ENCODE assay signal across 8 cellular contexts in genomic region chr19:737591-738093, GRCh38. TPM values are rescaled to one million over a fixed set of nuclear protein-coding genes. Genes with fewer than 3 reads are reported as not detected.
DNase-seq lines count a peak whose midpoint lies in the region; ATAC-seq and TF ChIP-seq lines count a peak whose summit lies in the region.

No MANE protein-coding gene starts in this region.

- intact Hi-C loops in psoas muscle (cut with DNase I) = loop anchor here in 1 of 2 donors (10.0 kb wide), 1 partner anchor 153 kb away; the partner anchor contains the start of gene HCN2

- no peaks in the 10 kb centered on the region for H3K36me3 ChIP-seq in psoas muscle (ENCODE audit: insufficient read depth in 1 of 2, low read depth in 1 of 2)
- H3K36me3 ChIP-seq in suprapubic skin = peaks cover 20% of the 10 kb centered on the region

- TF ChIP-seq EP300 in suprapubic skin (IDR thresholded peaks at IDR 0.05) = no peak

- peak; percentile 18 for DNase-seq in NCI-H82 treated with DMSO at 0.1 percent for 48 hours (lab: John Stamatoyannopoulos, UW; ENCODE audit: unreplicated experiment)
- DNase-seq in activated T-cell treated with anti-CD3 and anti-CD28 coated beads, Interleukin-2, amount 50 U/mL, for 1 hour = peak; percentile 64
- peak in 1 of 2 donors; percentile 49 for DNase-seq in foreskin fibroblast
- peak in 1 of 2 donors; percentile 51 for DNase-seq in psoas muscle
- no peak for DNase-seq in suprapubic skin (ENCODE audit: low spot score in 2 of 2)
- DNase-seq in NCI-H446 treated with DMSO at 0.1 percent for 48 hours (lab: John Stamatoyannopoulos, UW) = no peak

- H3K4me3 ChIP-seq in GM12875 (ENCODE audit: low read depth, low read length) (no peak overlapping the region), foreskin fibroblast (ENCODE audit: low read depth in 1 of 2, low read length in 2 of 2) (no peak overlapping the region), psoas muscle (no peak overlapping the region), suprapubic skin (no peak overlapping the region)

- no peaks in the 10 kb centered on the region for H3K9me3 ChIP-seq in psoas muscle
- H3K9me3 ChIP-seq in suprapubic skin = no peaks in the 10 kb centered on the region

- peak; percentile 77 for TF ChIP-seq CTCF in GM12875 (IDR thresholded peaks at IDR 0.05; ENCODE audit: borderline replicate concordance, insufficient read depth, low read depth, low read length)
- peak; percentile 55 for TF ChIP-seq CTCF in foreskin fibroblast (IDR thresholded peaks at IDR 0.05; ENCODE audit: low read depth, low read length)
- TF ChIP-seq CTCF in psoas muscle (IDR thresholded peaks at IDR 0.05) = peak; percentile 43
- TF ChIP-seq CTCF in suprapubic skin (IDR thresholded peaks at IDR 0.05) = peak in 1 of 2 donors; percentile 54

- ATAC-seq in psoas muscle (peak in 3 of 4 donors; percentile 61 to 67 (median 66)), GM18505 (IDR thresholded peaks at IDR 0.05; ENCODE audit: unreplicated experiment) (no peak)

- peaks cover 0 to 11% (median 4%) of the 10 kb centered on the region in 3 donors for H3K27me3 ChIP-seq in psoas muscle (ENCODE audit: insufficient read depth in 3 of 3, low read length in 2 of 3)
- no peaks in the 10 kb centered on the region for H3K27me3 ChIP-seq in suprapubic skin

- 38 to 40% (median 39%) methylated on average over 21 to 22 of the region's 22 CpGs for WGBS in psoas muscle, 3 donors
- WGBS in suprapubic skin = 40% methylated on average over 22 of the region's 22 CpGs

- H3K4me1 ChIP-seq in psoas muscle = no peaks in the 10 kb centered on the region
- H3K4me1 ChIP-seq in suprapubic skin = no peaks in the 10 kb centered on the region

- TF ChIP-seq POLR2A in suprapubic skin (IDR thresholded peaks at IDR 0.05) (no peak), GM18505 (IDR thresholded peaks at IDR 0.05; ENCODE audit: borderline replicate concordance, extremely low read depth, insufficient read depth, insufficient read length) (no peak)

- H3K27ac ChIP-seq in psoas muscle (no peak overlapping the region), suprapubic skin (no peak overlapping the region)

RNA-seq across cellular contexts. Expression of gene MISP, which starts 13.3 kb away (rescaled TPM):
- total RNA-seq in psoas muscle (under 1 TPM in 1 of 4 donors, not detected in 3; 0.08 TPM), suprapubic skin (1 to 10 TPM in 2 of 4 donors, under 1 TPM in 1, not detected in 1; 0.60 to 6.5 (median 2.0) TPM)
- polyA plus RNA-seq in psoas muscle = under 1 TPM in 2 of 3 donors, not detected in 1; 0.09 to 0.13 TPM

RNA-seq across cellular contexts. Expression of gene PALM, which starts 28.9 kb away (rescaled TPM):
- total RNA-seq in psoas muscle (10 to 100 TPM in 2 of 4 donors, 1 to 10 TPM in 2; 9.3 to 17.9 (median 10.9) TPM), suprapubic skin (10 to 100 TPM; 19.4 to 45.4 (median 24.2) TPM)
- 1 to 10 TPM; 4.9 to 9.6 (median 6.8) TPM for polyA plus RNA-seq in psoas muscle

RNA-seq across cellular contexts. Expression of gene PRSS57, which starts 42.4 kb away (rescaled TPM):
- under 1 TPM in 1 of 4 donors, not detected in 3; 0.25 TPM for total RNA-seq in psoas muscle
- polyA plus RNA-seq in psoas muscle = under 1 TPM in 1 of 3 donors, not detected in 2; 0.05 TPM
- total RNA-seq in suprapubic skin = not detected

RNA-seq across cellular contexts. Expression of gene PTBP1, which starts 59.6 kb away (rescaled TPM):
- total RNA-seq in psoas muscle (10 to 100 TPM; 36.5 to 69.4 (median 60.8) TPM), suprapubic skin (100 to 1,000 TPM; 152 to 227 (median 174) TPM)
- polyA plus RNA-seq in psoas muscle = 10 to 100 TPM; 24.2 to 36.3 (median 25.1) TPM

Comparison
In these comparisons a context has a peak if more than half of its experiments do, and no peak if none do; other contexts are left out.
1. DNase-seq: peak in NCI-H82 treated with DMSO at 0.1 percent for 48 hours (single experiment) and activated T-cell treated with anti-CD3 and anti-CD28 coated beads, Interleukin-2, amount 50 U/mL, for 1 hour (single experiment); none in suprapubic skin (0 of 2) and NCI-H446 treated with DMSO at 0.1 percent for 48 hours (single experiment).